In genomic region chr22:20439556-20439927, GRCh38 we compare ENCODE assay signal across 20 cellular contexts. TPM values are rescaled to one million over a fixed set of nuclear protein-coding genes. Genes with fewer than 3 reads are reported as not detected.
DNase-seq lines count a peak whose midpoint lies in the region; ATAC-seq and TF ChIP-seq lines count a peak whose summit lies in the region.
"Had no signal": no experiment of that assay in that cellular context is flagged by ENCODE, and none has a peak within 500 bp of the region (broad histone marks: within the 10 kb centered on the region; RNA-seq: fewer than 3 reads in every experiment).

No MANE protein-coding gene starts in this region.

- POLR2A ChIA-PET in RWPE1 (lab: Yijun Ruan, JAX; ENCODE audit: low non-redundant PET): no interaction called here
- POLR2A ChIA-PET in A673 (lab: Charles Lee; ENCODE audit: low non-redundant PET): no interaction called here

- TF ChIP-seq CTCF in RWPE1 (conservative IDR thresholded peaks at IDR 0.05; ENCODE audit: low read depth) (no peak), mesothelial cell of epicardium (IDR thresholded peaks at IDR 0.05; ENCODE audit: unreplicated experiment) (no peak), tibial artery (IDR thresholded peaks at IDR 0.05) (no peak), A673 (conservative IDR thresholded peaks at IDR 0.05; ENCODE audit: low read depth, low read length) (no peak)

- H3K27ac Mint-ChIP-seq in central memory CD8-positive, alpha-beta T cell (ENCODE audit: low read depth): no peak overlapping the region
- peak overlapping the region; percentile 5 for H3K27ac Mint-ChIP-seq in mesothelial cell of epicardium
- H3K27ac Mint-ChIP-seq: activated B cell treated with CpG ODN at 0.5 μM for 24 hours had no signal

- DNase-seq in RWPE1 (ENCODE audit: low spot score): no peak
- no peak for DNase-seq in central memory CD8-positive, alpha-beta T cell (ENCODE audit: low spot score in 2 of 2)
- no peak for DNase-seq in mesothelial cell of epicardium (ENCODE audit: low spot score in 2 of 2, unreplicated experiment in 2 of 2)
- peak in 1 of 2 donors; percentile 48 for DNase-seq in tibial artery
- no peak for DNase-seq in SKM-1 treated with dmso at 0.1 percent for 144 hours (lab: John Stamatoyannopoulos, UW; ENCODE audit: unreplicated experiment)
- no peak for DNase-seq in A673 (ENCODE audit: low spot score)
- no peak for DNase-seq in medulla oblongata (ENCODE audit: extremely low spot score)
- DNase-seq: activated B cell treated with CpG ODN at 0.5 μM for 24 hours; activated CD4-positive, alpha-beta T cell treated with anti-CD3 and anti-CD28 coated beads, Interleukin-2, amount 50 U/mL, for 48 hours; activated gamma-delta T cell treated with Interleukin-2 at 50 U/mL for 16 hours; activated T-cell treated with anti-CD3 and anti-CD28 coated beads for 4 hours; amygdala; central memory CD4-positive, alpha-beta T cell; erythroblast; GDM1; hippocampal formation; NCI-H187 treated with DMSO at 0.1 percent for 48 hours; NCI-H774; T1000 had no signal

- CTCF ChIA-PET in RWPE1 (lab: Yijun Ruan, JAX): no interaction called here
- CTCF ChIA-PET in A673 (lab: Charles Lee): no interaction called here

- peaks cover 37% of the 10 kb centered on the region for H3K27me3 Mint-ChIP-seq in central memory CD8-positive, alpha-beta T cell
- no peaks in the 10 kb centered on the region for H3K27me3 Mint-ChIP-seq in mesothelial cell of epicardium (ENCODE audit: low read depth)

- H3K4me1 ChIP-seq in tibial artery (peaks cover 0 to 43% (median 25%) of the 10 kb centered on the region in 4 donors), A673 (ENCODE audit: insufficient read depth, low read length, poor library complexity, severe bottlenecking) (peaks cover 9% of the 10 kb centered on the region)

- peaks cover 1 to 33% (median 6%) of the 10 kb centered on the region in 3 donors for H3K36me3 ChIP-seq in tibial artery
- H3K36me3 ChIP-seq in A673 (ENCODE audit: insufficient read depth, low read length, poor library complexity, severe bottlenecking): peaks cover 5% of the 10 kb centered on the region

- peaks cover 10% of the 10 kb centered on the region for H3K36me3 Mint-ChIP-seq in central memory CD8-positive, alpha-beta T cell (ENCODE audit: insufficient read depth)
- H3K36me3 Mint-ChIP-seq in mesothelial cell of epicardium: peaks cover 13% of the 10 kb centered on the region

- peaks cover 8% of the 10 kb centered on the region for H3K4me1 Mint-ChIP-seq in central memory CD8-positive, alpha-beta T cell
- peaks cover 24% of the 10 kb centered on the region for H3K4me1 Mint-ChIP-seq in mesothelial cell of epicardium

- ATAC-seq in central memory CD8-positive, alpha-beta T cell (replicated peaks; ENCODE audit: extremely low read depth, poor library complexity, severe bottlenecking): no peak

- H3K27me3 ChIP-seq in tibial artery (no peaks in the 10 kb centered on the region), A673 (replicated peaks; ENCODE audit: insufficient read depth, low read depth, low read length, poor library complexity) (peaks cover 10% of the 10 kb centered on the region)

- H3K4me3 ChIP-seq in tibial artery (no peak overlapping the region), A673 (ENCODE audit: low read depth, low read length, poor library complexity, severe bottlenecking) (no peak overlapping the region)
- H3K4me3 ChIP-seq: lung had no signal

- H3K27ac ChIP-seq in RWPE1 (peak overlapping the region; percentile 37), tibial artery (peak overlapping the region; percentile 94 to 96), A673 (ENCODE audit: low read depth, low read length, poor library complexity, severe bottlenecking) (no peak overlapping the region)

- intact Hi-C loops in tibial artery (cut with DNase I; ENCODE audit: low total_unique reads): loop anchor here (5.0 kb wide), 1 partner anchor 58 kb away; the partner anchor contains the start of gene KLHL22
- intact Hi-C loops in A673 (cut with micrococcal nuclease; ENCODE audit: unreplicated experiment): no loop called here

- no TSS peak for BruUV-seq in A673 (replicated peaks; lab: Mats Ljungman, UMichigan)

- H3K4me3 Mint-ChIP-seq in central memory CD8-positive, alpha-beta T cell: peak overlapping the region; percentile 36
- peak overlapping the region; percentile 34 for H3K4me3 Mint-ChIP-seq in mesothelial cell of epicardium
- H3K4me3 Mint-ChIP-seq: activated B cell treated with CpG ODN at 0.5 μM for 24 hours had no signal

- H3K9me3 ChIP-seq in tibial artery: no peaks in the 10 kb centered on the region
- no peaks in the 10 kb centered on the region for H3K9me3 ChIP-seq in A673 (ENCODE audit: low read depth, low read length, poor library complexity, severe bottlenecking)

- H3K9me3 Mint-ChIP-seq in central memory CD8-positive, alpha-beta T cell: no peaks in the 10 kb centered on the region
- no peaks in the 10 kb centered on the region for H3K9me3 Mint-ChIP-seq in mesothelial cell of epicardium
- H3K9me3 Mint-ChIP-seq: activated B cell treated with CpG ODN at 0.5 μM for 24 hours had no signal

RNA-seq across cellular contexts. Expression of gene SCARF2, which starts 1.9 kb away (rescaled TPM):
- total RNA-seq in mesothelial cell of epicardium (45.7 to 47.2 TPM (median 46.8 TPM) in 3 replicates), A673 (2021) (1.4 and 1.7 TPM in 2 replicates)

RNA-seq across cellular contexts. Expression of gene ZNF74, which starts 45.6 kb away (rescaled TPM):
- total RNA-seq in mesothelial cell of epicardium (36.8 to 38.3 TPM (median 38.1 TPM) in 3 replicates), A673 (2021) (37.2 and 37.7 TPM in 2 replicates)

RNA-seq across cellular contexts. Expression of gene KLHL22, which starts 56.1 kb away (rescaled TPM):
- total RNA-seq in mesothelial cell of epicardium (58.4 to 60.3 TPM (median 59.9 TPM) in 3 replicates), A673 (2021) (36.2 and 46.3 TPM in 2 replicates)

Comparison
In these comparisons a context has a peak if more than half of its experiments do, and no peak if none do; other contexts are left out.
1. RNA of gene SCARF2, which starts 1.9 kb away (total RNA-seq): 45.7 to 47.2 TPM in mesothelial cell of epicardium; 1.4 to 1.7 TPM in A673; every median in the first group is over 10 times any median in the second.